ENCODE assay signal across 8 cellular contexts in the genomic region with DNA sequence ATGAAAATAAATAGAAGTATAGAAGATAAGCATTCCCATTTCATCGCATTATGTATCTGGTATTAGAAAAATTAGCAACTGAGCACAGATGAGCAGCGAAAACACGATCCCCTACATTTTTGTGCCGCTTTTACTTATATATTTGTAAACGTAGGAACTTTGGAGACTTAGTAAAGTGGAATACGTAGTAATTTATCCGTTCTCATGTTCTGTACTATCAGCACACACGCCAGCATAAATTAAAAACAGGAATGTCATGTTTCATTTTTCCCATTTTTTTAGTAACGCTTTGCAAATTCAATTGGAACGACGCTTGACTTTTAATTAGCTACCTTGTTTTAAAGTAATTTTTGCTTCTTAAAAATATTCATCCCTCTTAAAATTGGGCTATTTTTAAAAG. TPM values are rescaled to one million over a fixed set of nuclear protein-coding genes. Genes with fewer than 3 reads are reported as not detected.
DNase-seq lines count a peak whose midpoint lies in the region; ATAC-seq, FAIRE-seq and TF ChIP-seq lines count a peak whose summit lies in the region.

No MANE protein-coding gene starts in this region.

- no peaks in the 10 kb centered on the region for H3K27me3 ChIP-seq in thoracic aorta (replicated peaks; ENCODE audit: insufficient read depth)

- no peaks in the 10 kb centered on the region for H3K36me3 ChIP-seq in kidney (ENCODE audit: control insufficient read depth in 1 of 2, insufficient read depth in 2 of 2, low read length in 2 of 2)
- no peaks in the 10 kb centered on the region for H3K36me3 ChIP-seq in thoracic aorta

- CTCF ChIA-PET in activated CD4-positive, alpha-beta T cell treated with anti-CD3 and anti-CD28 coated beads, Interleukin-2, amount 10 ng/mL, durations not matched to agents 7 days and 5 days (lab: Charles Lee), result interaction anchor here (0.6 kb wide), 1 partner anchor 28 kb away, joined by 3 read pairs; no protein-coding TSS in a partner anchor

- peak overlapping the region; percentile 99 for H3K27ac Mint-ChIP-seq in activated CD4-positive, alpha-beta T cell treated with anti-CD3 and anti-CD28 coated beads, Interleukin-2, amount 10 ng/mL, durations not matched to agents 7 days and 5 days
- peak overlapping the region; percentile 94 for H3K27ac Mint-ChIP-seq in activated T-helper 17 cell treated with anti-CD3 and anti-CD28 coated beads, Interleukin-2, amount 50 U/mL, for 72 hours

- POLR2A ChIA-PET in activated CD4-positive, alpha-beta T cell treated with anti-CD3 and anti-CD28 coated beads, Interleukin-2, amount 10 ng/mL, durations not matched to agents 7 days and 5 days (lab: Charles Lee), result no interaction called here

- ATAC-seq in activated T-helper 17 cell treated with anti-CD3 and anti-CD28 coated beads, Interleukin-2, amount 50 U/mL, for 72 hours (replicated peaks), result no peak
- ATAC-seq in thoracic aorta (ENCODE audit: insufficient number of reproducible peaks, low FRiP score, low read depth), result no peak
- no peak for ATAC-seq in HG03469 (IDR thresholded peaks at IDR 0.05; ENCODE audit: unreplicated experiment)
- no peak for ATAC-seq in GM18870 (IDR thresholded peaks at IDR 0.05; ENCODE audit: unreplicated experiment)
- no peak for ATAC-seq in GM21619 (IDR thresholded peaks at IDR 0.05; ENCODE audit: unreplicated experiment)

- H3K9me3 ChIP-seq in kidney (ENCODE audit: control insufficient read depth in 1 of 2, low read length in 2 of 2) (no peaks in the 10 kb centered on the region), thoracic aorta (no peaks in the 10 kb centered on the region)

- peaks cover 39% of the 10 kb centered on the region for H3K36me3 Mint-ChIP-seq in activated CD4-positive, alpha-beta T cell treated with anti-CD3 and anti-CD28 coated beads, Interleukin-2, amount 10 ng/mL, durations not matched to agents 7 days and 5 days (ENCODE audit: low read depth)
- H3K36me3 Mint-ChIP-seq in activated T-helper 17 cell treated with anti-CD3 and anti-CD28 coated beads, Interleukin-2, amount 50 U/mL, for 72 hours (ENCODE audit: low read depth), result peaks cover 8% of the 10 kb centered on the region

- H3K9me3 Mint-ChIP-seq in activated CD4-positive, alpha-beta T cell treated with anti-CD3 and anti-CD28 coated beads, Interleukin-2, amount 10 ng/mL, durations not matched to agents 7 days and 5 days, result peaks cover 5% of the 10 kb centered on the region
- H3K9me3 Mint-ChIP-seq in activated T-helper 17 cell treated with anti-CD3 and anti-CD28 coated beads, Interleukin-2, amount 50 U/mL, for 72 hours, result no peaks in the 10 kb centered on the region

- peaks cover 3% of the 10 kb centered on the region for H3K27me3 Mint-ChIP-seq in activated CD4-positive, alpha-beta T cell treated with anti-CD3 and anti-CD28 coated beads, Interleukin-2, amount 10 ng/mL, durations not matched to agents 7 days and 5 days
- H3K27me3 Mint-ChIP-seq in activated T-helper 17 cell treated with anti-CD3 and anti-CD28 coated beads, Interleukin-2, amount 50 U/mL, for 72 hours, result no peaks in the 10 kb centered on the region

- peak overlapping the region; percentile 76 to 91 for H3K4me3 ChIP-seq in kidney (ENCODE audit: low read length in 2 of 2)
- peak overlapping the region; percentile 91 for H3K4me3 ChIP-seq in thoracic aorta

- no peak for TF ChIP-seq CTCF in kidney (IDR thresholded peaks at IDR 0.05; ENCODE audit: borderline replicate concordance, extremely low read depth, insufficient read depth)
- no peak for TF ChIP-seq CTCF in thoracic aorta (IDR thresholded peaks at IDR 0.05)

- peaks cover 6 to 11% of the 10 kb centered on the region in 2 donors for H3K4me1 ChIP-seq in kidney (ENCODE audit: control insufficient read depth in 1 of 2, insufficient read depth in 1 of 2, low read depth in 1 of 2, low read length in 2 of 2)
- H3K4me1 ChIP-seq in thoracic aorta (ENCODE audit: control insufficient read depth in 1 of 2, low read depth in 2 of 2), result peaks cover 26 to 29% of the 10 kb centered on the region in 2 donors

- no peak for FAIRE-seq in kidney (lab: Jason Lieb, UNC)

- H3K4me1 Mint-ChIP-seq in activated CD4-positive, alpha-beta T cell treated with anti-CD3 and anti-CD28 coated beads, Interleukin-2, amount 10 ng/mL, durations not matched to agents 7 days and 5 days, result peaks cover 60% of the 10 kb centered on the region
- peaks cover 55% of the 10 kb centered on the region for H3K4me1 Mint-ChIP-seq in activated T-helper 17 cell treated with anti-CD3 and anti-CD28 coated beads, Interleukin-2, amount 50 U/mL, for 72 hours

- H3K27ac ChIP-seq in kidney (ENCODE audit: low read depth in 2 of 2, low read length in 2 of 2), result peak overlapping the region in 1 of 2 donors; percentile 43
- peak overlapping the region in 1 of 2 donors; percentile 93 for H3K27ac ChIP-seq in thoracic aorta

- intact Hi-C loops in kidney (cut with DNase I), result no loop called here

- H3K9ac ChIP-seq in kidney (ENCODE audit: low read length in 2 of 2), result peak overlapping the region; percentile 1 to 77

- peak overlapping the region; percentile 93 for H3K4me3 Mint-ChIP-seq in activated CD4-positive, alpha-beta T cell treated with anti-CD3 and anti-CD28 coated beads, Interleukin-2, amount 10 ng/mL, durations not matched to agents 7 days and 5 days
- H3K4me3 Mint-ChIP-seq in activated T-helper 17 cell treated with anti-CD3 and anti-CD28 coated beads, Interleukin-2, amount 50 U/mL, for 72 hours, result peak overlapping the region; percentile 91

- DNase-seq in activated CD4-positive, alpha-beta T cell treated with anti-CD3 and anti-CD28 coated beads, Interleukin-2, amount 10 ng/mL, durations not matched to agents 7 days and 5 days, result no peak
- DNase-seq in activated CD4-positive, alpha-beta T cell treated with anti-CD3 and anti-CD28 coated beads for 1 hour, result no peak
- DNase-seq in kidney (no peak), thoracic aorta (ENCODE audit: low spot score) (no peak)

RNA-seq across cellular contexts. Expression of a gene that starts 2.4 kb away (rescaled TPM):
- 10 to 100 TPM; 16.8 to 18.5 TPM for total RNA-seq in activated CD4-positive, alpha-beta T cell treated with anti-CD3 and anti-CD28 coated beads, Interleukin-2, amount 10 ng/mL, durations not matched to agents 7 days and 5 days
- total RNA-seq in activated T-helper 17 cell treated with anti-CD3 and anti-CD28 coated beads, Interleukin-2, amount 50 U/mL, for 72 hours, result 1 to 10 TPM; 6.7 to 9.8 TPM
- total RNA-seq in kidney (32.2 TPM), thoracic aorta (10 to 100 TPM; 20.2 to 29.4 TPM)
- 16.2 TPM for polyA plus RNA-seq in kidney (ENCODE audit: insufficient read depth, low read depth, low replicate concordance)
